18 cellular contexts compared by ENCODE assay signal in the genomic region with DNA sequence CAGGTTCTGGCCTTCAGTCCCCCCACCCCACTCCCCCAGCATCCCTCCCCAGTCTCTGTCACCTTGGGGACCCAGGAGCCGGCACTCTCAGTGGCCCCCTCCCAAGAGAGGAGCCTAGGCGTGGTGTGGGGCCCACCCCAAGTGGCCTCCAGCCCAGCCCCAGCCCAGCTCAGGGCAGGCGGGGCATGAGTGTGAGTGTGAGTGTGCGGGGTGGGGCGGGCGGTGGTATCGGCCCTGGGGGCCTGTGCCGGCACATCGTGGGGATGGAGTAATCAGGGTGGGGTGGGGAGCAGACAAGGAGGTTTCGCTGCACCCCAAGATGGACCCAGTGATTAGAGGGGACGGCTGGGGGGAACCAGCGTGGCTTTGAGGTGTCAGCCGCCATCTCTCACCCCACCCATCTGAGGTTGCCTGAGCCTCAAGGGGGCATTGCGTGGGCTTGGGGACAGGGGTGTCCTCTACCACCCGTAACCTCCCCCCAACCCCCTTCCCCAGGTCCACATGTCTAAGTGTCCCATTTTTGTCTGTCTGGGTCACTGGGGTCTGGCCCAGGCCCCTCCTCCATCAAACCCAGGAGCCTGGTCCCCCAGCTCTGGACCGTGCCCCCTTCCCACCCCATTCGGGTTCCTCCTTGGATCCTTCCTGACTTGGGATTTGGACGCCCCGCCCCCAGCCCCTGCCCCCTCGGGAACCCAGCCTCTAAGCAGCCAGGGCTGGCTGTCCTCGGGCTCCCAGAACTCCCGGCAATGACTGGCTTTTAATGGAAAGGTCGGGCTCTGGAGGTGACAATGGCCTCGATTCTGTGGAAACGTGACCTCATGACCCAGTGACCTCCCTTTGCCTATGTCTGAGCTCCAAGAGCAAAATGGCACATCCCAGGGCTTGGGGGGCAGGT. TPM values are rescaled to one million over a fixed set of nuclear protein-coding genes. Genes with fewer than 3 reads are reported as not detected.
"Had no signal": no experiment of that assay in that cellular context is flagged by ENCODE, and none has a peak within 500 bp of the region (broad histone marks: within the 10 kb centered on the region; RNA-seq: fewer than 3 reads in every experiment).

No MANE protein-coding gene starts in this region.

- H3K27me3 ChIP-seq: neutrophil, vagina had no signal

- H3K36me3 Mint-ChIP-seq: activated naive CD4-positive, alpha-beta T cell treated with anti-CD3 and anti-CD28 coated beads, Interleukin-2, amount 10 ng/mL, durations not matched to agents 7 days and 5 days; naive B cell; stimulated activated naive B cell treated with anti-CD40 and anti-IgM and Interleukin-4, amounts not matched to agents 10 μg/mL and 1 μg/mL and 100 μg/mL, for 72 hours had no signal

- H3K36me3 ChIP-seq: esophagus muscularis mucosa, neutrophil, tibial nerve, vagina had no signal

- H3K4me1 ChIP-seq: vagina had no signal

- H3K4me1 Mint-ChIP-seq: activated naive CD4-positive, alpha-beta T cell treated with anti-CD3 and anti-CD28 coated beads, Interleukin-2, amount 10 ng/mL, durations not matched to agents 7 days and 5 days; naive B cell; stimulated activated naive B cell treated with anti-CD40 and anti-IgM and Interleukin-4, amounts not matched to agents 10 μg/mL and 1 μg/mL and 100 μg/mL, for 72 hours had no signal

- H3K4me3 Mint-ChIP-seq: activated naive CD4-positive, alpha-beta T cell treated with anti-CD3 and anti-CD28 coated beads, Interleukin-2, amount 10 ng/mL, durations not matched to agents 7 days and 5 days; naive B cell; stimulated activated naive B cell treated with anti-CD40 and anti-IgM and Interleukin-4, amounts not matched to agents 10 μg/mL and 1 μg/mL and 100 μg/mL, for 72 hours had no signal

- H3K9me3 ChIP-seq: esophagus muscularis mucosa, neutrophil, tibial nerve, vagina had no signal

- H3K4me3 ChIP-seq: esophagus muscularis mucosa, lung, tibial nerve, vagina had no signal

- H3K27me3 Mint-ChIP-seq: naive B cell had no signal

- H3K27ac ChIP-seq: esophagus muscularis mucosa, neutrophil, tibial nerve, vagina had no signal

- H3K27ac Mint-ChIP-seq: activated naive CD4-positive, alpha-beta T cell treated with anti-CD3 and anti-CD28 coated beads, Interleukin-2, amount 10 ng/mL, durations not matched to agents 7 days and 5 days; naive B cell; stimulated activated naive B cell treated with anti-CD40 and anti-IgM and Interleukin-4, amounts not matched to agents 10 μg/mL and 1 μg/mL and 100 μg/mL, for 72 hours had no signal

- DNase-seq: activated CD4-positive, alpha-beta T cell treated with anti-CD3 and anti-CD28 coated beads for 1 hour; activated CD4-positive, alpha-beta T cell treated with anti-CD3 and anti-CD28 coated beads, Interleukin-2, amount 50 U/mL, for 48 hours; activated naive CD4-positive, alpha-beta T cell treated with anti-CD3 and anti-CD28 coated beads, Interleukin-2, amount 10 ng/mL, durations not matched to agents 7 days and 5 days; dermis blood vessel endothelial cell; left colon; naive B cell; retina; stimulated activated naive B cell treated with anti-CD40 and anti-IgM and Interleukin-4, amounts not matched to agents 10 μg/mL and 1 μg/mL and 100 μg/mL, for 72 hours; substantia nigra; T-helper 9 cell had no signal

- H3K9me3 Mint-ChIP-seq: activated naive CD4-positive, alpha-beta T cell treated with anti-CD3 and anti-CD28 coated beads, Interleukin-2, amount 10 ng/mL, durations not matched to agents 7 days and 5 days; stimulated activated naive B cell treated with anti-CD40 and anti-IgM and Interleukin-4, amounts not matched to agents 10 μg/mL and 1 μg/mL and 100 μg/mL, for 72 hours had no signal

RNA-seq across cellular contexts. Expression of a gene that starts 6.9 kb away (rescaled TPM):
- total RNA-seq: astrocyte, dermis blood vessel endothelial cell, fibroblast of villous mesenchyme, glomerular endothelial cell, tibial nerve had no signal

RNA-seq across cellular contexts. Expression of a gene that starts 33.5 kb away (rescaled TPM):
- total RNA-seq: dermis blood vessel endothelial cell, glomerular endothelial cell had no signal
